In genomic region chr22:38414009-38414395, GRCh38 we compare ENCODE assay signal across 31 cellular contexts. TPM values are rescaled to one million over a fixed set of nuclear protein-coding genes. Genes with fewer than 3 reads are reported as not detected.
DNase-seq lines count a peak whose midpoint lies in the region; ATAC-seq, FAIRE-seq and TF ChIP-seq lines count a peak whose summit lies in the region.
"Had no signal": no experiment of that assay in that cellular context is flagged by ENCODE, and none has a peak within 500 bp of the region (broad histone marks: within the 10 kb centered on the region; RNA-seq: fewer than 3 reads in every experiment).

No MANE protein-coding gene starts in this region.

- 97% methylated on average over 4 of the region's 7 CpGs for WGBS in right lobe of liver (ENCODE audit: insufficient coverage, low coverage, low lambda C conversion rate, missing lambda C conversion rate)
- whole genome bisulfite sequencing in HepG2 (ENCODE audit: low lambda C conversion rate): 58% methylated on average over 7 of the region's 7 CpGs
- WGBS in esophagus muscularis mucosa: 93% methylated on average over 4 of the region's 7 CpGs

- H3K4me3 ChIP-seq in right lobe of liver: no peak overlapping the region
- no peak overlapping the region for H3K4me3 ChIP-seq in HepG2 (replicated peaks in 1 of 3; ENCODE audit: insufficient read depth in 1 of 3, low read depth in 2 of 3, low read length in 3 of 3)
- no peak overlapping the region for H3K4me3 ChIP-seq in esophagus muscularis mucosa
- no peak overlapping the region for H3K4me3 ChIP-seq in mucosa of descending colon
- H3K4me3 ChIP-seq in uterus: no peak overlapping the region
- H3K4me3 ChIP-seq: gastrocnemius medialis, hepatocyte, neural progenitor cell, Peyer's patch, SJCRH30, tibial nerve had no signal

- in situ Hi-C loops in HepG2 (cut with HindIII; ENCODE audit: extremely low pct_ligation_motif_present, low pct_unique_long_range_greater_than_20kb): loop anchor here (5.0 kb wide), 1 partner anchor 158 kb away; the partner anchor contains the start of gene DMC1

- no peak for TF ChIP-seq EP300 in HepG2 (IDR thresholded peaks at IDR 0.05; ENCODE audit: low read depth in 2 of 2, low read length in 2 of 2)
- no peak for TF ChIP-seq EP300 in HepG2 (CRISPR knock-in tag; IDR thresholded peaks at IDR 0.05; ENCODE audit: borderline replicate concordance)
- TF ChIP-seq EP300 in esophagus muscularis mucosa (IDR thresholded peaks at IDR 0.05): no peak

- no peaks in the 10 kb centered on the region for H3K9me3 ChIP-seq in right lobe of liver
- no peaks in the 10 kb centered on the region for H3K9me3 ChIP-seq in HepG2 (ENCODE audit: low read length)
- no peaks in the 10 kb centered on the region for H3K9me3 ChIP-seq in esophagus muscularis mucosa
- no peaks in the 10 kb centered on the region for H3K9me3 ChIP-seq in mucosa of descending colon
- no peaks in the 10 kb centered on the region for H3K9me3 ChIP-seq in uterus
- H3K9me3 ChIP-seq: gastrocnemius medialis, Peyer's patch, SJCRH30, tibial nerve had no signal

- no peaks in the 10 kb centered on the region for H3K79me2 ChIP-seq in HepG2 (ENCODE audit: insufficient read depth, low read length)
- H3K79me2 ChIP-seq: hepatocyte had no signal

- POLR2A ChIA-PET in HepG2 (lab: Yijun Ruan, JAX): interaction anchor here (1.1 kb wide), 1 partner anchor 10 kb away, joined by 3 read pairs; no protein-coding TSS in a partner anchor

- DNase-seq in right lobe of liver (peak in 2 of 3 donors; percentile 24 to 39), HepG2 (ENCODE audit: low spot score) (no peak), esophagus muscularis mucosa (ENCODE audit: extremely low spot score) (peak; percentile 50), mucosa of descending colon (peak in 2 of 3 donors; percentile 14 to 18), uterus (peak; percentile 13 to 14), DMS 273 (lab: John Stamatoyannopoulos, UW; ENCODE audit: unreplicated experiment) (no peak)
- DNase-seq: activated naive CD4-positive, alpha-beta T cell treated with anti-CD3 and anti-CD28 coated beads, Interleukin-2, amount 10 ng/mL, durations not matched to agents 7 days and 5 days; amniotic stem cell; CD8-positive, alpha-beta memory T cell; cerebellar nuclear complex; DMS153; gastrocnemius medialis; mesendoderm; NCI-H446 treated with DMSO at 0.1 percent for 48 hours; NCI-H774; SJCRH30; stimulated activated CD4-positive, alpha-beta T cell treated with anti-CD3 and anti-CD28 coated beads, Interleukin-4, amount 100 ng/mL, for 24 hours; T1000 had no signal

- no peak overlapping the region for H2AFZ ChIP-seq in HepG2 (ENCODE audit: low read length)
- H2AFZ ChIP-seq: hepatocyte, neural progenitor cell had no signal

- no peak overlapping the region for H3K9ac ChIP-seq in HepG2 (ENCODE audit: insufficient read depth, low read depth, low read length)
- H3K9ac ChIP-seq: neural progenitor cell had no signal

- peaks cover 0 to 8% (median 4%) of the 10 kb centered on the region in 4 donors for H3K4me1 ChIP-seq in right lobe of liver
- peaks cover 13% of the 10 kb centered on the region for H3K4me1 ChIP-seq in HepG2 (ENCODE audit: insufficient read depth, low read length)
- peaks cover 11 to 15% (median 14%) of the 10 kb centered on the region in 4 donors for H3K4me1 ChIP-seq in esophagus muscularis mucosa
- peaks cover 9% of the 10 kb centered on the region for H3K4me1 ChIP-seq in mucosa of descending colon (ENCODE audit: low read depth)
- H3K4me1 ChIP-seq in uterus: peaks cover 0 to 7% of the 10 kb centered on the region in 2 donors
- H3K4me1 ChIP-seq: neural progenitor cell had no signal

- ATAC-seq in right lobe of liver (no peak), HepG2 (no peak), mucosa of descending colon (no peak), GM21423 (IDR thresholded peaks at IDR 0.05; ENCODE audit: unreplicated experiment) (no peak), HG02798 (IDR thresholded peaks at IDR 0.05; ENCODE audit: poor library complexity, unreplicated experiment) (no peak)

- H3K27me3 ChIP-seq in right lobe of liver (no peaks in the 10 kb centered on the region), HepG2 (ENCODE audit: control insufficient read depth in 1 of 2, insufficient read depth in 2 of 2, low read length in 2 of 2) (peaks cover 1 to 4% of the 10 kb centered on the region in 2 experiments; a peak in 3 of 5 replicates), esophagus muscularis mucosa (peaks cover 0 to 5% (median 0%) of the 10 kb centered on the region in 4 donors), uterus (no peaks in the 10 kb centered on the region)
- H3K27me3 ChIP-seq: gastrocnemius medialis, hepatocyte, neural progenitor cell, Peyer's patch, SJCRH30, tibial nerve had no signal

- TF ChIP-seq POLR2A in right lobe of liver (IDR thresholded peaks at IDR 0.05) (no peak), HepG2 (IDR thresholded peaks at IDR 0.05; ENCODE audit: insufficient read depth in 1 of 2, low read depth in 2 of 2, low read length in 2 of 2) (no peak), esophagus muscularis mucosa (IDR thresholded peaks at IDR 0.05; ENCODE audit: low read depth) (no peak), uterus (IDR thresholded peaks at IDR 0.05) (no peak)

- no peak overlapping the region for H3K4me2 ChIP-seq in HepG2 (ENCODE audit: low read depth, low read length)
- H3K4me2 ChIP-seq: hepatocyte, neural progenitor cell had no signal

- CTCF ChIA-PET in HepG2 (lab: Yijun Ruan, JAX; ENCODE audit: low intra/inter-chr PET ratio, low total read pairs): no interaction called here

- TF ChIP-seq CTCF in right lobe of liver (IDR thresholded peaks at IDR 0.05) (no peak), HepG2 (CRISPR knock-in tag; IDR thresholded peaks at IDR 0.05) (no peak), esophagus muscularis mucosa (IDR thresholded peaks at IDR 0.05) (no peak), mucosa of descending colon (IDR thresholded peaks at IDR 0.05) (no peak), uterus (IDR thresholded peaks at IDR 0.05) (no peak)

- no peak overlapping the region for H3K27ac ChIP-seq in right lobe of liver
- H3K27ac ChIP-seq in HepG2 (ENCODE audit: extremely low read length, insufficient read depth, low read length): no peak overlapping the region
- H3K27ac ChIP-seq in esophagus muscularis mucosa (replicated peaks in 1 of 4): no peak overlapping the region
- H3K27ac ChIP-seq in uterus: no peak overlapping the region
- H3K27ac ChIP-seq: gastrocnemius medialis, hepatocyte, neural progenitor cell, Peyer's patch, SJCRH30, tibial nerve had no signal

- no peak for FAIRE-seq in HepG2 (lab: Jason Lieb, UNC)

- H4K20me1 ChIP-seq in HepG2 (ENCODE audit: insufficient read depth, low read length): no peaks in the 10 kb centered on the region

- H3K36me3 ChIP-seq in right lobe of liver: no peaks in the 10 kb centered on the region
- no peaks in the 10 kb centered on the region for H3K36me3 ChIP-seq in HepG2 (replicated peaks in 1 of 2; ENCODE audit: control insufficient read depth in 1 of 2, insufficient read depth in 2 of 2, low read length in 2 of 2)
- no peaks in the 10 kb centered on the region for H3K36me3 ChIP-seq in esophagus muscularis mucosa
- H3K36me3 ChIP-seq in mucosa of descending colon (ENCODE audit: low read depth): no peaks in the 10 kb centered on the region
- H3K36me3 ChIP-seq in uterus: no peaks in the 10 kb centered on the region
- H3K36me3 ChIP-seq: gastrocnemius medialis, neural progenitor cell, Peyer's patch, SJCRH30, tibial nerve had no signal

- no peak for TF ChIP-seq RAD21 in HepG2 (CRISPR knock-in tag; IDR thresholded peaks at IDR 0.05)

- intact Hi-C loops in right lobe of liver (cut with DNase I) (no loop called here), HepG2 (cut with micrococcal nuclease; ENCODE audit: unreplicated experiment) (no loop called here), esophagus muscularis mucosa (cut with DNase I) (loop anchor here (5.0 kb wide), 1 partner anchor 158 kb away; the partner anchor contains the start of gene DMC1), mucosa of descending colon (cut with DNase I, micrococcal nuclease) (no loop called here), uterus (cut with DNase I; ENCODE audit: low total_unique reads) (no loop called here)

- BruUV-seq in HepG2 (replicated peaks; lab: Mats Ljungman, UMichigan): no TSS peak

RNA-seq across cellular contexts. Expression of gene KCNJ4, which starts 41.0 kb away (rescaled TPM):
- not detected for total RNA-seq in right lobe of liver
- total RNA-seq in HepG2 (2016; rRNA removed; fragmentation: Illumina TruSeq; extraction: Trizol): not detected in 2 replicates
- total RNA-seq in HepG2 (2016; cell fraction: cytosol; rRNA removed; fragmentation: Illumina TruSeq; extraction: Trizol; ENCODE audit: low read depth): not detected in 2 replicates
- not detected in 2 replicates for total RNA-seq in HepG2 (2016; cell fraction: insoluble cytoplasmic fraction; rRNA removed; fragmentation: Illumina TruSeq; extraction: Trizol)
- total RNA-seq in HepG2 (2016; cell fraction: membrane; rRNA removed; fragmentation: Illumina TruSeq; extraction: Trizol): not detected in 2 replicates
- total RNA-seq in HepG2 (2016; cell fraction: nucleus; rRNA removed; fragmentation: Illumina TruSeq; extraction: Trizol): not detected in 2 replicates
- not detected in 2 replicates for polyA plus RNA-seq in HepG2 (2011; rRNA removed)
- 0.03 TPM in 1 of 2 replicates, not detected in the other for polyA plus RNA-seq in HepG2 (2011; cell fraction: cytosol; rRNA removed)
- not detected in 2 replicates for polyA plus RNA-seq in HepG2 (2011; cell fraction: nucleus; rRNA removed)
- not detected in 2 replicates for polyA plus RNA-seq in HepG2 (2012)
- polyA plus RNA-seq in HepG2 (2016; cell fraction: cytosol; fragmentation: Illumina TruSeq; extraction: Trizol; ENCODE audit: low read depth): not detected in 2 replicates
- not detected in 2 replicates for polyA plus RNA-seq in HepG2 (2016; cell fraction: insoluble cytoplasmic fraction; fragmentation: Illumina TruSeq; extraction: Trizol; ENCODE audit: low read depth)
- polyA plus RNA-seq in HepG2 (2016; cell fraction: membrane; fragmentation: Illumina TruSeq; extraction: Trizol; ENCODE audit: low read depth): not detected in 2 replicates
- not detected in 2 replicates for polyA plus RNA-seq in HepG2 (2016; cell fraction: nucleus; fragmentation: Illumina TruSeq; extraction: Trizol; ENCODE audit: insufficient read depth, low read depth)
- not detected in 2 replicates for polyA minus RNA-seq in HepG2 (2011; rRNA and poly(A)+ RNA removed; ENCODE audit: low replicate concordance)
- polyA minus RNA-seq in HepG2 (2011; cell fraction: cytosol; rRNA and poly(A)+ RNA removed): not detected in 2 replicates
- polyA minus RNA-seq in HepG2 (2011; cell fraction: nucleus; rRNA and poly(A)+ RNA removed): not detected in 2 replicates
- not detected for total RNA-seq in esophagus muscularis mucosa
- not detected for total RNA-seq in mucosa of descending colon
- total RNA-seq in uterus: 1 to 10 TPM in 1 of 4 donors, under 1 TPM in 1, not detected in 2; 0.21 to 1.1 TPM
- total RNA-seq: activated B cell treated with CpG ODN at 0.5 μM for 24 hours; CD8-positive, alpha-beta memory T cell; dermis microvascular lymphatic vessel endothelial cell; fibroblast of lung; gastrocnemius medialis; left colon; Peyer's patch had no signal
- polyA plus RNA-seq: AG04450; BJ; CD8-positive, alpha-beta memory T cell; fibroblast of lung; IgD-negative memory B cell had no signal

RNA-seq across cellular contexts. Expression of gene KDELR3, which starts 53.9 kb away (rescaled TPM):
- 10 to 100 TPM in 3 of 6 experiments, 1 to 10 TPM in 3; 2.4 to 53.8 (median 12.8) TPM for total RNA-seq in right lobe of liver
- total RNA-seq in HepG2 (2016; rRNA removed; fragmentation: Illumina TruSeq; extraction: Trizol): 18.9 and 24.2 TPM in 2 replicates
- 15.4 and 17.8 TPM in 2 replicates for total RNA-seq in HepG2 (2016; cell fraction: cytosol; rRNA removed; fragmentation: Illumina TruSeq; extraction: Trizol; ENCODE audit: low read depth)
- 18.4 and 24.9 TPM in 2 replicates for total RNA-seq in HepG2 (2016; cell fraction: insoluble cytoplasmic fraction; rRNA removed; fragmentation: Illumina TruSeq; extraction: Trizol)
- 25.0 and 25.7 TPM in 2 replicates for total RNA-seq in HepG2 (2016; cell fraction: membrane; rRNA removed; fragmentation: Illumina TruSeq; extraction: Trizol)
- 24.1 and 25.4 TPM in 2 replicates for total RNA-seq in HepG2 (2016; cell fraction: nucleus; rRNA removed; fragmentation: Illumina TruSeq; extraction: Trizol)
- polyA plus RNA-seq in HepG2 (2011; rRNA removed): 44.4 and 65.7 TPM in 2 replicates
- 51.3 and 51.5 TPM in 2 replicates for polyA plus RNA-seq in HepG2 (2011; cell fraction: cytosol; rRNA removed)
- 13.4 and 13.6 TPM in 2 replicates for polyA plus RNA-seq in HepG2 (2011; cell fraction: nucleus; rRNA removed)
- 25.3 and 25.4 TPM in 2 replicates for polyA plus RNA-seq in HepG2 (2012)
- polyA plus RNA-seq in HepG2 (2016; cell fraction: cytosol; fragmentation: Illumina TruSeq; extraction: Trizol; ENCODE audit: low read depth): 22.6 and 32.8 TPM in 2 replicates
- 25.8 and 26.8 TPM in 2 replicates for polyA plus RNA-seq in HepG2 (2016; cell fraction: insoluble cytoplasmic fraction; fragmentation: Illumina TruSeq; extraction: Trizol; ENCODE audit: low read depth)
- polyA plus RNA-seq in HepG2 (2016; cell fraction: membrane; fragmentation: Illumina TruSeq; extraction: Trizol; ENCODE audit: low read depth): 31.8 and 34.1 TPM in 2 replicates
- 38.2 and 40.9 TPM in 2 replicates for polyA plus RNA-seq in HepG2 (2016; cell fraction: nucleus; fragmentation: Illumina TruSeq; extraction: Trizol; ENCODE audit: insufficient read depth, low read depth)
- 11.9 and 47.4 TPM in 2 replicates for polyA minus RNA-seq in HepG2 (2011; rRNA and poly(A)+ RNA removed; ENCODE audit: low replicate concordance)
- polyA minus RNA-seq in HepG2 (2011; cell fraction: cytosol; rRNA and poly(A)+ RNA removed): 22.6 and 22.7 TPM in 2 replicates
- 6.4 and 12.8 TPM in 2 replicates for polyA minus RNA-seq in HepG2 (2011; cell fraction: nucleus; rRNA and poly(A)+ RNA removed)
- 10 to 100 TPM in 1 of 4 donors, 1 to 10 TPM in 3; 3.5 to 12.9 (median 7.0) TPM for total RNA-seq in esophagus muscularis mucosa
- 10 to 100 TPM in 2 of 3 donors, 1 to 10 TPM in 1; 4.2 to 14.4 (median 11.3) TPM for total RNA-seq in mucosa of descending colon
- total RNA-seq in uterus: 10 to 100 TPM in 1 of 4 donors, 1 to 10 TPM in 1, under 1 TPM in 1, not detected in 1; 0.77 to 43.1 (median 4.7) TPM
- total RNA-seq: activated B cell treated with CpG ODN at 0.5 μM for 24 hours had no signal

Comparison
In these comparisons a context has a peak if more than half of its experiments do, and no peak if none do; other contexts are left out.
1. DNase-seq: peak in right lobe of liver (2 of 3), esophagus muscularis mucosa (single experiment), mucosa of descending colon (2 of 3) and uterus (2 of 2); none in HepG2 (single experiment) and DMS 273 (single experiment).